Comparison of ENCODE assay signal across 1 cellular context in genomic region chr16:50467943-50468748, GRCh38.
A peak's percentile ranks its signal among the peaks of the same experiment; 100 is the strongest.
TF ChIP-seq lines count a peak whose summit lies in the region.

No MANE protein-coding gene starts in this region.

TF ChIP-seq in HepG2, 621 proteins besides CTCF, POLR2A, EP300 and RAD21 (continued from another document and continues in another):
- no peak; the same call in 1 of the 2 replicates for TF ChIP-seq ZHX2 (IDR thresholded peaks at IDR 0.05; ENCODE audit: low read depth)
- TF ChIP-seq ZHX2 (CRISPR knock-in tag; IDR thresholded peaks at IDR 0.05; ENCODE audit: borderline replicate concordance): no peak; the same call in 1 of the 2 replicates
- TF ChIP-seq ZNF12 (CRISPR knock-in tag; IDR thresholded peaks at IDR 0.05): peak; percentile 33; the same call in 1 of the 2 replicates
- no peak; the same call in 1 of the 2 replicates for TF ChIP-seq ZNF784 (CRISPR knock-in tag; IDR thresholded peaks at IDR 0.05; ENCODE audit: borderline replicate concordance)
- peak; percentile 82 for TF ChIP-seq POGK (CRISPR knock-in tag; conservative IDR thresholded peaks at IDR 0.05)
- TF ChIP-seq BATF2 (CRISPR knock-in tag; IDR thresholded peaks at IDR 0.05): 0 out of 2 replicates have a peak, but pooled peaks have one; percentile 64
- peak; percentile 91 for TF ChIP-seq RCOR2 (CRISPR knock-in tag; IDR thresholded peaks at IDR 0.05)
- TF ChIP-seq ZNF441 (CRISPR knock-in tag; IDR thresholded peaks at IDR 0.05; ENCODE audit: borderline replicate concordance): peak; percentile 80
- TF ChIP-seq ZNF44 (CRISPR knock-in tag; IDR thresholded peaks at IDR 0.05): no peak
- TF ChIP-seq ZFP36L1 (CRISPR knock-in tag; IDR thresholded peaks at IDR 0.05): no peak; the same call in 1 of the 2 replicates
- TF ChIP-seq ZNF207 (IDR thresholded peaks at IDR 0.05; ENCODE audit: borderline replicate concordance): no peak
- TF ChIP-seq NCOR1 (IDR thresholded peaks at IDR 0.05; ENCODE audit: borderline replicate concordance, low read length): peak; percentile 72; the same call in 1 of the 2 replicates
- TF ChIP-seq SALL2 (CRISPR knock-in tag; IDR thresholded peaks at IDR 0.05): no peak; the same call in 1 of the 2 replicates
- TF ChIP-seq PATZ1 (CRISPR knock-in tag; IDR thresholded peaks at IDR 0.05): peak; percentile 93
- TF ChIP-seq ZNF513 (CRISPR knock-in tag; conservative IDR thresholded peaks at IDR 0.05): no peak
- TF ChIP-seq TEAD3 (CRISPR knock-in tag; optimal IDR thresholded peaks at IDR 0.05; ENCODE audit: borderline replicate concordance): peak; percentile 74
- no peak for TF ChIP-seq ATAD3A (CRISPR knock-in tag; IDR thresholded peaks at IDR 0.05)
- no peak for TF ChIP-seq ZNF101 (CRISPR knock-in tag; IDR thresholded peaks at IDR 0.05; ENCODE audit: borderline replicate concordance, low read depth)
- TF ChIP-seq HIVEP1 (CRISPR knock-in tag; IDR thresholded peaks at IDR 0.05): no peak; the same call in 1 of the 2 replicates
- peak; percentile 19; the same call in 1 of the 2 replicates for TF ChIP-seq MTF1 (CRISPR knock-in tag; IDR thresholded peaks at IDR 0.05)
- TF ChIP-seq PHF8 (CRISPR knock-in tag; IDR thresholded peaks at IDR 0.05): no peak
- peak; percentile 84 for TF ChIP-seq ZNF564 (CRISPR knock-in tag; IDR thresholded peaks at IDR 0.05)
- TF ChIP-seq KDM6A (CRISPR knock-in tag; IDR thresholded peaks at IDR 0.05; ENCODE audit: low read depth): peak; percentile 65; the same call in 1 of the 2 replicates
- TF ChIP-seq SCMH1 (CRISPR knock-in tag; IDR thresholded peaks at IDR 0.05; ENCODE audit: borderline replicate concordance): no peak
- peak; percentile 89 for TF ChIP-seq TCF7 (IDR thresholded peaks at IDR 0.05; ENCODE audit: low read depth)
- no peak; the same call in 1 of the 2 replicates for TF ChIP-seq MTERF4 (CRISPR knock-in tag; IDR thresholded peaks at IDR 0.05)
- peak; percentile 77; the same call in 1 of the 2 replicates for TF ChIP-seq UBTF (CRISPR knock-in tag; IDR thresholded peaks at IDR 0.05)
- TF ChIP-seq LRRFIP1 (CRISPR knock-in tag; conservative IDR thresholded peaks at IDR 0.05): no peak
- no peak for TF ChIP-seq ZNF460 (CRISPR knock-in tag; IDR thresholded peaks at IDR 0.05; ENCODE audit: borderline replicate concordance)
- TF ChIP-seq ATRX (CRISPR knock-in tag; IDR thresholded peaks at IDR 0.05; ENCODE audit: borderline replicate concordance): no peak
